Comparison of ENCODE assay signal across 18 cellular contexts in the genomic region with DNA sequence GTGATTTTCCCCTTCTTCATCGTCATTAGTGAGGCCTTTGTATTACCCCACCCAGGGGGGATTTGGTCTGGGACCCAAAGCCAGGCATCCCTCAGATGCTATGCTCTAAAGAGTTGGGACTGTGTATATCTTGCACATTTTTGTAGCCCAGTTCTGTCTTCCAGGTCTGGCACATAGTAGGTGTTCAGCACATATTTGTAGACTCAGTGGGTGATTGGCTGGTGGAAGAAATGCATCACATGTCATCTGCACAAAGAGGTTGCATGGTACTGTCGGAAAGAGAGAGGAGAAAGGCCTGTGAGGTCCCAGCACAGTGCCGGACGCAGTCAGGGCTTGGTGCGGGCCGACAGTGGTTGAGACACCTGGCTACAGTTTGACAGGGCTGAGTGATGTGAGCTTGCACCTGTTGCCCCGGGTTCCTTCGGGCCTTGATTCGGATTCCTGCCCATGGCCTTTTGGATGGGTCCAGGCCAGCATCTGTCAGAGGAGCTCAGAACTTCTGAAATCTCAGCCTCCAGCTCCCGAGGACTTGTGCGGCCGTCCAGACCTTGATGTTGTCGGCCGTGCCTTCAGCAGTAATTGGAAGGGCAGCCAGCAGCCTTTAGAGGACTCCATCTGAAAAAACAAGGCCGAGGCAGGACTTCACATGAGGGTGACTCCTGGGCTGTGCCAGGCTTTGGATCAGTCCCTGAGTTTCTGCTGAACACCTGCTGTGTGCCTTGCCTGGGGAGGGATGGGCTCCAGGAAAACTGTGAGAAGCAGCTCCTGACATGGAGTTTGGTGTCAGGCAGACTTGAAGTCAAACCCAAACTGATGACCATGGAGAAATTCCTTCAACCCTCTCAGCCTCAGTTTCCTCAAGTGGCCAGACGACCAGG. TPM values are rescaled to one million over a fixed set of nuclear protein-coding genes. Genes with fewer than 3 reads are reported as not detected.
DNase-seq lines count a peak whose midpoint lies in the region; ATAC-seq, FAIRE-seq and TF ChIP-seq lines count a peak whose summit lies in the region.
"Had no signal": no experiment of that assay in that cellular context is flagged by ENCODE, and none has a peak within 500 bp of the region (broad histone marks: within the 10 kb centered on the region; RNA-seq: fewer than 3 reads in every experiment).

No MANE protein-coding gene starts in this region.

- TF ChIP-seq RAD21 in K562 (CRISPR knock-in tag; conservative IDR thresholded peaks at IDR 0.05 in 1 of 2, IDR thresholded peaks at IDR 0.05 in 1 of 2), result no peak

- DNase-seq in K562 (ENCODE audit: extremely low read depth in 1 of 4, low spot score in 3 of 4), result peak in 1 of 4 experiments; percentile 9
- DNase-seq in myocyte (ENCODE audit: low read depth), result peak; percentile 63
- DNase-seq in psoas muscle, result no peak
- no peak for DNase-seq in pancreas
- DNase-seq in NCI-H146 treated with DMSO at 0.1 percent for 48 hours (lab: John Stamatoyannopoulos, UW; ENCODE audit: unreplicated experiment), result no peak
- DNase-seq: AML-193; Caco-2; CD8-positive, alpha-beta memory T cell; DMS53; GF-D8; H9; HFFc6 had no signal

- FAIRE-seq in K562 (lab: Jason Lieb, UNC) (no peak), pancreas (lab: Jason Lieb, UNC) (no peak)

- H4K20me1 ChIP-seq in K562 (replicated peaks; ENCODE audit: control insufficient read depth, insufficient read depth, low read length), result no peaks in the 10 kb centered on the region; the same call in 1 of the 2 replicates
- H4K20me1 ChIP-seq: BLaER1 had no signal

- H3K9me3 ChIP-seq in HEK293 (ENCODE audit: control insufficient read depth, insufficient read depth, low read depth, low read length) (no peaks in the 10 kb centered on the region), K562 (replicated peaks; ENCODE audit: control insufficient read depth, insufficient read depth, low read depth, low read length) (no peaks in the 10 kb centered on the region), psoas muscle (no peaks in the 10 kb centered on the region), pancreas (no peaks in the 10 kb centered on the region)
- H3K9me3 ChIP-seq: BLaER1, Caco-2 had no signal

- POLR2A ChIA-PET in HEK293 (lab: Yijun Ruan, JAX) (no interaction called here), K562 (lab: Yijun Ruan, JAX) (interaction anchor here (1.0 to 1.4 kb wide), 3 partner anchors 23 to 81 kb away, joined by 3 to 5 read pairs (median 3); no protein-coding TSS in a partner anchor)

- no peak for TF ChIP-seq POLR2A in K562 (conservative IDR thresholded peaks at IDR 0.05)

- H3K9me1 ChIP-seq in K562 (ENCODE audit: control insufficient read depth, insufficient read depth, low read length), result no peaks in the 10 kb centered on the region

- under 1% methylated on average over 15 of the region's 16 CpGs for WGBS in K562 (ENCODE audit: insufficient coverage, low coverage, missing lambda C conversion rate)
- 22 to 42% (median 28%) methylated on average over 16 of the region's 16 CpGs for WGBS in psoas muscle, 3 donors
- 62 to 68% methylated on average over 16 of the region's 16 CpGs for WGBS in pancreas, 2 donors

- peaks cover 14 to 39% of the 10 kb centered on the region in 2 experiments; a peak in 4 of 5 replicates for H3K27me3 ChIP-seq in K562 (ENCODE audit: control insufficient read depth in 2 of 2, insufficient read depth in 2 of 2, low read length in 2 of 2)
- H3K27me3 ChIP-seq in psoas muscle (ENCODE audit: insufficient read depth in 3 of 3, low read length in 2 of 3), result peaks cover 0 to 3% (median 0%) of the 10 kb centered on the region in 3 donors
- H3K27me3 ChIP-seq in pancreas, result no peaks in the 10 kb centered on the region
- H3K27me3 ChIP-seq: BLaER1 had no signal

- peak; percentile 39; the same call in 1 of the 3 replicates for ATAC-seq in K562
- peak; percentile 82 to 94 (median 89) for ATAC-seq in psoas muscle
- no peak for ATAC-seq in GM18511 (IDR thresholded peaks at IDR 0.05; ENCODE audit: unreplicated experiment)
- no peak for ATAC-seq in HG03565 (IDR thresholded peaks at IDR 0.05; ENCODE audit: unreplicated experiment)
- ATAC-seq in pancreas, result no peak
- ATAC-seq: GM23338 had no signal

- no TSS peak for BruUV-seq in K562 (replicated peaks; lab: Mats Ljungman, UMichigan)

- H3K4me3 ChIP-seq in HEK293 (ENCODE audit: low read depth, low read length), result no peak overlapping the region
- no peak overlapping the region for H3K4me3 ChIP-seq in K562
- no peak overlapping the region for H3K4me3 ChIP-seq in psoas muscle
- H3K4me3 ChIP-seq in pancreas, result no peak overlapping the region
- H3K4me3 ChIP-seq: BLaER1, GM23338 had no signal

- TF ChIP-seq CTCF in HEK293 (tag by site-specific recombination; IDR thresholded peaks at IDR 0.05) (no peak), K562 (IDR thresholded peaks at IDR 0.05 in 2 of 3, conservative IDR thresholded peaks at IDR 0.05 in 1 of 3; ENCODE audit: insufficient read depth in 2 of 3, low read depth in 1 of 3, low read length in 3 of 3) (no peak), psoas muscle (IDR thresholded peaks at IDR 0.05) (no peak), pancreas (IDR thresholded peaks at IDR 0.05) (no peak)

- H3K4me1 ChIP-seq in HEK293 (ENCODE audit: control insufficient read depth, insufficient read depth, low read length), result no peaks in the 10 kb centered on the region
- no peaks in the 10 kb centered on the region for H3K4me1 ChIP-seq in K562 (replicated peaks in 1 of 2; ENCODE audit: control insufficient read depth in 2 of 2, insufficient read depth in 2 of 2, low read length in 2 of 2)
- H3K4me1 ChIP-seq in psoas muscle, result peaks cover 5% of the 10 kb centered on the region
- no peaks in the 10 kb centered on the region for H3K4me1 ChIP-seq in pancreas
- H3K4me1 ChIP-seq: BLaER1, Caco-2 had no signal

- CTCF ChIA-PET in HEK293 (lab: Yijun Ruan, JAX) (interaction anchor here (0.6 kb wide), 1 partner anchor 162 kb away, joined by 3 read pairs; no protein-coding TSS in a partner anchor), K562 (lab: Yijun Ruan, JAX; ENCODE audit: low intra/inter-chr PET ratio) (interaction anchor here (0.7 kb wide), 1 partner anchor 1234 kb away, joined by 3 read pairs; no protein-coding TSS in a partner anchor)

- H3K4me2 ChIP-seq in K562 (ENCODE audit: insufficient read depth, low read length), result no peak overlapping the region
- H3K4me2 ChIP-seq: BLaER1, GM23338 had no signal

- H3K79me2 ChIP-seq in K562 (ENCODE audit: control insufficient read depth, insufficient read depth, low read length), result no peaks in the 10 kb centered on the region

- no peak overlapping the region for H3K27ac ChIP-seq in HEK293 (ENCODE audit: extremely low read depth, low read depth, low read length)
- no peak overlapping the region for H3K27ac ChIP-seq in K562 (ENCODE audit: extremely low read depth, low read depth, low read length)
- H3K27ac ChIP-seq in psoas muscle, result no peak overlapping the region
- no peak overlapping the region for H3K27ac ChIP-seq in pancreas
- H3K27ac ChIP-seq: 22Rv1, BLaER1 had no signal

- intact Hi-C loops in K562 (cut with micrococcal nuclease), result no loop called here
- intact Hi-C loops in psoas muscle (cut with DNase I), result no loop called here
- intact Hi-C loops in pancreas (cut with DNase I), result no loop called here

- H3K9ac ChIP-seq in K562 (ENCODE audit: insufficient read depth in 1 of 2, low read depth in 2 of 2, low read length in 2 of 2), result no peak overlapping the region
- H3K9ac ChIP-seq: BLaER1 had no signal

- H2AFZ ChIP-seq in K562 (ENCODE audit: low read depth, low read length), result no peak overlapping the region
- H2AFZ ChIP-seq: GM23338 had no signal

- in situ Hi-C loops in K562 (cut with MboI), result no loop called here

- H3K36me3 ChIP-seq in HEK293 (ENCODE audit: control insufficient read depth in 2 of 2, insufficient read depth in 1 of 2, low read length in 2 of 2) (no peaks in the 10 kb centered on the region), K562 (ENCODE audit: control insufficient read depth, insufficient read depth, low read length) (no peaks in the 10 kb centered on the region), psoas muscle (ENCODE audit: insufficient read depth in 1 of 2, low read depth in 1 of 2) (no peaks in the 10 kb centered on the region), pancreas (no peaks in the 10 kb centered on the region)
- H3K36me3 ChIP-seq: BLaER1 had no signal

- TF ChIP-seq EP300 in K562 (IDR thresholded peaks at IDR 0.05; ENCODE audit: low read length), result no peak

RNA-seq across cellular contexts. Expression of a gene that starts 40.9 kb away (rescaled TPM):
- total RNA-seq in K562 (2011; cell fraction: chromatin; rRNA removed; ENCODE audit: low replicate concordance), result not detected in 2 replicates
- total RNA-seq in K562 (2011; cell fraction: nucleolus; rRNA removed), result not detected in 2 replicates
- not detected in 2 replicates for total RNA-seq in K562 (2011; cell fraction: nucleoplasm; rRNA removed)
- total RNA-seq in K562 (2014; rRNA removed) (not detected in 2 replicates), K562 (2014; rRNA removed; fragmentation: Illumina TruSeq; extraction: Trizol) (not detected in 2 replicates), K562 (2015; rRNA removed; fragmentation: Illumina TruSeq; extraction: Trizol) (not detected in 2 replicates), K562 (2021) (not detected in 2 replicates), myocyte (0.24 and 0.31 TPM in 2 replicates), psoas muscle (not detected), pancreas (not detected)
- polyA plus RNA-seq in K562 (2011; rRNA removed) (not detected in 2 replicates), K562 (2014; fragmentation: Illumina TruSeq; extraction: Trizol) (not detected in 2 replicates), K562 (2014; fragmentation: Nextera tagmentation; extraction: Ambion mirVana) (not detected), K562 (2014; rRNA removed) (not detected in 2 replicates), psoas muscle (not detected), pancreas (under 1 TPM in 1 of 2 donors, not detected in 1; 0.23 TPM)
- polyA plus RNA-seq in K562 (2011; cell fraction: cytosol; rRNA removed), result not detected in 2 replicates
- not detected in 2 replicates for polyA plus RNA-seq in K562 (2011; cell fraction: nucleus; rRNA removed)
- polyA plus RNA-seq in K562 (2012), result 0.03 TPM in 1 of 2 replicates, not detected in the other
- polyA minus RNA-seq in K562 (2011; rRNA and poly(A)+ RNA removed), result not detected in 2 replicates
- not detected in 2 replicates for polyA minus RNA-seq in K562 (2011; cell fraction: cytosol; rRNA and poly(A)+ RNA removed)
- polyA minus RNA-seq in K562 (2011; cell fraction: nucleus; rRNA and poly(A)+ RNA removed), result not detected in 2 replicates
- 7.1 TPM for polyA plus RNA-seq in myocyte (2012)
- total RNA-seq: Caco-2; CD8-positive, alpha-beta memory T cell had no signal
- polyA plus RNA-seq: CD8-positive, alpha-beta memory T cell had no signal

RNA-seq across cellular contexts. Expression of a gene that starts 44.8 kb away (rescaled TPM):
- total RNA-seq in K562 (2011; cell fraction: chromatin; rRNA removed; ENCODE audit: low replicate concordance), result not detected in 2 replicates
- total RNA-seq in K562 (2011; cell fraction: nucleolus; rRNA removed), result not detected in 2 replicates
- total RNA-seq in K562 (2011; cell fraction: nucleoplasm; rRNA removed), result not detected in 2 replicates
- not detected in 2 replicates for total RNA-seq in K562 (2014; rRNA removed)
- not detected in 2 replicates for total RNA-seq in K562 (2014; rRNA removed; fragmentation: Illumina TruSeq; extraction: Trizol)
- not detected in 2 replicates for total RNA-seq in K562 (2015; rRNA removed; fragmentation: Illumina TruSeq; extraction: Trizol)
- total RNA-seq in K562 (2021), result 0.11 and 0.13 TPM in 2 replicates
- 0.01 TPM in 2 replicates for polyA plus RNA-seq in K562 (2011; rRNA removed)
- polyA plus RNA-seq in K562 (2011; cell fraction: cytosol; rRNA removed), result 0.03 TPM in 1 of 2 replicates, not detected in the other
- not detected in 2 replicates for polyA plus RNA-seq in K562 (2011; cell fraction: nucleus; rRNA removed)
- polyA plus RNA-seq in K562 (2012), result 0.05 TPM in 1 of 2 replicates, not detected in the other
- polyA plus RNA-seq in K562 (2014; fragmentation: Illumina TruSeq; extraction: Trizol), result not detected in 2 replicates
- under 1 TPM; 0.01 TPM for polyA plus RNA-seq in K562 (2014; fragmentation: Nextera tagmentation; extraction: Ambion mirVana)
- polyA plus RNA-seq in K562 (2014; rRNA removed), result not detected in 2 replicates
- not detected in 2 replicates for polyA minus RNA-seq in K562 (2011; rRNA and poly(A)+ RNA removed)
- polyA minus RNA-seq in K562 (2011; cell fraction: cytosol; rRNA and poly(A)+ RNA removed), result not detected in 2 replicates
- not detected in 2 replicates for polyA minus RNA-seq in K562 (2011; cell fraction: nucleus; rRNA and poly(A)+ RNA removed)
- total RNA-seq in myocyte, result 352 and 536 TPM in 2 replicates
- polyA plus RNA-seq in myocyte (2012), result 54.0 TPM
- 100 to 1,000 TPM; 198 to 956 (median 431) TPM for total RNA-seq in psoas muscle
- polyA plus RNA-seq in psoas muscle, result 100 to 1,000 TPM in 1 of 3 donors, 10 to 100 TPM in 2; 58.1 to 101 (median 58.3) TPM
- 1 to 10 TPM in 3 of 6 donors, under 1 TPM in 3; 0.42 to 10.0 (median 1.1) TPM for total RNA-seq in pancreas
- polyA plus RNA-seq in pancreas, result under 1 TPM; 0.54 to 0.80 TPM
- total RNA-seq: CD8-positive, alpha-beta memory T cell had no signal
- polyA plus RNA-seq: CD8-positive, alpha-beta memory T cell had no signal

Comparison
In these comparisons a context has a peak if more than half of its experiments do, and no peak if none do; other contexts are left out.
1. ATAC-seq: peak in K562 (single experiment) and psoas muscle (4 of 4); none in GM18511 (single experiment), HG03565 (single experiment) and pancreas (0 of 4).
2. RNA of a gene that starts 44.8 kb away (total RNA-seq): 198 to 956 TPM in psoas muscle and 352 to 536 TPM in myocyte; 0.42 to 10.0 TPM in pancreas and 0.11 to 0.13 TPM in K562; every median in the first group is over 10 times any median in the second.